ENCODE assay signal across 23 cellular contexts in the genomic region with DNA sequence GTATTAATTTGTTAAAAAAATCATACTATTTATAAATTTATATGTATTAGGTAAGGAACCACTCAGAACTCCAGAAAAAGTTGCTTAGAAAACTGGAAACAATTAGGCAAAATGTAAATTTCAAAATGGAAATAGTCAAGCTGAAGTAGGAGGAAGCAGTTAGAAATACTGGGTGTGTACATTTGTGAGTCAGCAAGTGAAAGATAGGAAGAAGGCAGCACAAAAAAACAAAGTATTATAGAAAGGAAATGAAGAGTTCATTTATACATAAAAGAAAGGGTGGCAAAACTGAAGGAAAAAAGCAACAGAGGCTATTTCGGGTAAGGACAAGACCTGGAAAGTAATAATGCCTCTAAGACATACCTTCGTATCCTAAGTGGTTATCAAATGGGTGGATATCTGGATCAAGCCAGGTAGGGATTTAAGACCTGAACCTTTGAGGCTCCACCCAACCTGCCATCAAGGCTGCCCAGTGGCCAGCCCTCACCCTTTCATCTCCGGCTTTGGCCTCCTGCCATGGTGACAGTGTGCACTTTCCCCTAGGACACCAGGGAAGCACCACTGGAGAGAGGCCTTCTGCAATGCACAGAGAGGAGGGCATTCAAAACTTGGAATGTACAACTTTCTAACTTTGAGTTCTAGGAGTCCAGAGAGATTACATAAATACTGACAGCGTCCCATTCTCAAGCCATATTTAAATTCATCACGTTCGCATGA. TPM values are rescaled to one million over a fixed set of nuclear protein-coding genes. Genes with fewer than 3 reads are reported as not detected.
DNase-seq lines count a peak whose midpoint lies in the region; ATAC-seq, FAIRE-seq and TF ChIP-seq lines count a peak whose summit lies in the region.
"Had no signal": no experiment of that assay in that cellular context is flagged by ENCODE, and none has a peak within 500 bp of the region (broad histone marks: within the 10 kb centered on the region; RNA-seq: fewer than 3 reads in every experiment).

A gene with protein sequence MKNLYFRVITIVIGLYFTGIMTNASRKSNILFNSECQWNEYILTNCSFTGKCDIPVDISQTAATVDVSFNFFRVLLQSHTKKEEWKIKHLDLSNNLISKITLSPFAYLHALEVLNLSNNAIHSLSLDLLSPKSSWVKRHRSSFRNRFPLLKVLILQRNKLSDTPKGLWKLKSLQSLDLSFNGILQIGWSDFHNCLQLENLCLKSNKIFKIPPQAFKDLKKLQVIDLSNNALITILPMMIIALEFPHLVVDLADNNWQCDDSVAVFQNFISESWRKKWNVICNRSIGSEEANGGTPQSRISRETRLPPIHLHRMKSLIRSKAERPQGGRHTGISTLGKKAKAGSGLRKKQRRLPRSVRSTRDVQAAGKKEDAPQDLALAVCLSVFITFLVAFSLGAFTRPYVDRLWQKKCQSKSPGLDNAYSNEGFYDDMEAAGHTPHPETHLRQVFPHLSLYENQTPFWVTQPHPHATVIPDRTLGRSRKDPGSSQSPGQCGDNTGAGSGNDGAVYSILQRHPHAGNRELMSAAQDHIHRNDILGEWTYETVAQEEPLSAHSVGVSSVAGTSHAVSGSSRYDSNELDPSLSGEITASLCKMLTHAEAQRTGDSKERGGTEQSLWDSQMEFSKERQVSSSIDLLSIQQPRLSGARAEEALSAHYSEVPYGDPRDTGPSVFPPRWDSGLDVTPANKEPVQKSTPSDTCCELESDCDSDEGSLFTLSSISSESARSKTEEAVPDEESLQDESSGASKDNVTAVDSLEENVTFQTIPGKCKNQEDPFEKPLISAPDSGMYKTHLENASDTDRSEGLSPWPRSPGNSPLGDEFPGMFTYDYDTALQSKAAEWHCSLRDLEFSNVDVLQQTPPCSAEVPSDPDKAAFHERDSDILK (minus strand): TSS at position 423 of the 717 bp plus-strand sequence. CDS start 2,750 bp downstream, outside the sequence.

- FAIRE-seq in colon (lab: Jason Lieb, UNC) (peak; percentile 31), GM12891 (lab: Jason Lieb, UNC) (no peak)
- FAIRE-seq: frontal cortex had no signal

- TF ChIP-seq CTCF in CD14-positive monocyte (IDR thresholded peaks at IDR 0.05) (no peak), HFFc6 (IDR thresholded peaks at IDR 0.05) (no peak), mucosa of descending colon (IDR thresholded peaks at IDR 0.05) (no peak)

- peaks cover 20% of the 10 kb centered on the region for H3K4me1 Mint-ChIP-seq in CD14-positive monocyte
- H3K4me1 Mint-ChIP-seq in HFFc6 (ENCODE audit: low read depth) = peaks cover 20% of the 10 kb centered on the region

- no peaks in the 10 kb centered on the region for H3K9me3 ChIP-seq in mucosa of descending colon
- H3K9me3 ChIP-seq: BLaER1 treated with 17β-estradiol and CSF1 and Interleukin-3, amounts not matched to agents 10 nM and 100 nM; body of pancreas; spleen had no signal

- no peaks in the 10 kb centered on the region for H3K36me3 ChIP-seq in mucosa of descending colon (ENCODE audit: low read depth)

- no peaks in the 10 kb centered on the region for H3K9me3 Mint-ChIP-seq in CD14-positive monocyte
- H3K9me3 Mint-ChIP-seq in HFFc6 = no peaks in the 10 kb centered on the region
- H3K9me3 Mint-ChIP-seq: GM23338; IgD-negative memory B cell; stimulated activated naive CD8-positive, alpha-beta T cell treated with anti-CD3 and anti-CD28 coated beads, Interleukin-15, Interleukin-2, amounts not matched to agents 100 ng/mL and 50 ng/mL, for 24 hours had no signal

- no peak for DNase-seq in CD14-positive monocyte (ENCODE audit: low spot score)
- DNase-seq in HFFc6 = no peak
- DNase-seq in mucosa of descending colon = peak; percentile 87 to 88 (median 88)
- DNase-seq in GM12891 (ENCODE audit: insufficient read length, low spot score) = no peak
- no peak for DNase-seq in NCI-H1105 (lab: John Stamatoyannopoulos, UW)
- no peak for DNase-seq in HUDEP-2 (lab: John Stamatoyannopoulos, UW; ENCODE audit: unreplicated experiment in 76 of 76)
- DNase-seq: activated CD8-positive, alpha-beta memory T cell treated with anti-CD3 and anti-CD28 coated beads for 24 hours; activated effector memory CD4-positive, alpha-beta T cell treated with anti-CD3 and anti-CD28 coated beads, Interleukin-2, amount 50 U/mL, for 16 hours; effector CD8-positive, alpha-beta T cell; NCI-H1105 treated with DMSO at 0.1 percent for 48 hours; NCI-H2171 treated with DMSO at 0.1 percent for 48 hours; NK-92 treated with Interleukin-12 subunit alpha and Interleukin-12 subunit beta, amount 100 ng/mL, for 24 hours; spleen had no signal

- no peaks in the 10 kb centered on the region for H3K36me3 Mint-ChIP-seq in CD14-positive monocyte
- H3K36me3 Mint-ChIP-seq in HFFc6 (ENCODE audit: low read depth) = peaks cover 9% of the 10 kb centered on the region
- H3K36me3 Mint-ChIP-seq: IgD-negative memory B cell had no signal

- peaks cover 10% of the 10 kb centered on the region for H3K4me1 ChIP-seq in mucosa of descending colon (ENCODE audit: low read depth)
- H3K4me1 ChIP-seq: parathyroid adenoma, spleen had no signal

- intact Hi-C loops in CD14-positive monocyte (cut with micrococcal nuclease) = loop anchor here in 1 of 2 donors (5.0 kb wide), 1 partner anchor 133 kb away; no protein-coding TSS in a partner anchor
- intact Hi-C loops in mucosa of descending colon (cut with DNase I, micrococcal nuclease) = loop anchor here in 1 of 2 donors (5.0 kb wide), 2 partner anchors 113 to 178 kb away; partner anchors contain the start of gene DCUN1D4

- peak; percentile 95 for ATAC-seq in mucosa of descending colon
- no peak for ATAC-seq in HG02973 (IDR thresholded peaks at IDR 0.05; ENCODE audit: unreplicated experiment)
- ATAC-seq: body of pancreas, GM23338 had no signal

- H3K27ac Mint-ChIP-seq in CD14-positive monocyte (peak within 1 kb of the TSS; percentile 45 to 83 (median 65)), HFFc6 (peak within 1 kb of the TSS; percentile 5)
- H3K27ac Mint-ChIP-seq: GM23338; IgD-negative memory B cell; stimulated activated naive CD8-positive, alpha-beta T cell treated with anti-CD3 and anti-CD28 coated beads, Interleukin-15, Interleukin-2, amounts not matched to agents 100 ng/mL and 50 ng/mL, for 24 hours had no signal

- peak within 1 kb of the TSS; percentile 4 for H3K4me3 ChIP-seq in mucosa of descending colon
- H3K4me3 ChIP-seq: BLaER1 treated with 17β-estradiol and CSF1 and Interleukin-3, amounts not matched to agents 10 nM and 100 nM; body of pancreas; GM23338; spleen had no signal

- no peaks in the 10 kb centered on the region for H3K27me3 Mint-ChIP-seq in CD14-positive monocyte (ENCODE audit: low read depth in 3 of 3)
- H3K27me3 Mint-ChIP-seq in HFFc6 (ENCODE audit: insufficient read depth) = no peaks in the 10 kb centered on the region
- H3K27me3 Mint-ChIP-seq: IgD-negative memory B cell; stimulated activated naive CD8-positive, alpha-beta T cell treated with anti-CD3 and anti-CD28 coated beads, Interleukin-15, Interleukin-2, amounts not matched to agents 100 ng/mL and 50 ng/mL, for 24 hours had no signal

- TF ChIP-seq POLR2A in GM12891 (IDR thresholded peaks at IDR 0.05; ENCODE audit: low read depth, low read length) = no peak

- H3K4me3 Mint-ChIP-seq in CD14-positive monocyte (no peak within 1 kb of the TSS), HFFc6 (no peak within 1 kb of the TSS)
- H3K4me3 Mint-ChIP-seq: GM23338; IgD-negative memory B cell; stimulated activated naive CD8-positive, alpha-beta T cell treated with anti-CD3 and anti-CD28 coated beads, Interleukin-15, Interleukin-2, amounts not matched to agents 100 ng/mL and 50 ng/mL, for 24 hours had no signal

TF ChIP-seq in GM12891, 5 proteins besides CTCF, POLR2A, EP300 and RAD21:
- TF ChIP-seq TAF1 (IDR thresholded peaks at IDR 0.05; ENCODE audit: low read depth, low read length) (no peak), POU2F2 (IDR thresholded peaks at IDR 0.05; ENCODE audit: low read depth, low read length) (no peak), SPI1 (IDR thresholded peaks at IDR 0.05; ENCODE audit: low read depth, low read length) (no peak), PAX5 (IDR thresholded peaks at IDR 0.05; ENCODE audit: insufficient read depth, low read length, severe bottlenecking) (no peak), POLR2AphosphoS5 (IDR thresholded peaks at IDR 0.05; ENCODE audit: low read depth, low read length) (no peak)
TF ChIP-seq in GM12891: peak in this region for 0.

RNA-seq across cellular contexts. Expression of the gene that starts here (rescaled TPM):
- not detected for polyA plus RNA-seq in CD14-positive monocyte
- total RNA-seq in HFFc6 (2021; fragmentation: NEBNext Ultra II Directional; extraction: Animal tissue kit (Norgen Biotek cat#: 25700)) = under 1 TPM; 0.11 to 0.23 (median 0.14) TPM
- 10 to 100 TPM in 2 of 3 donors, 1 to 10 TPM in 1; 5.4 to 22.6 (median 14.0) TPM for total RNA-seq in mucosa of descending colon
- not detected for polyA plus RNA-seq in GM12891 (2012; ENCODE audit: low read depth, missing spikeins)
- total RNA-seq: SK-MEL-5 had no signal
- polyA plus RNA-seq: GM23338 had no signal

Comparison
In these comparisons a context has a peak if more than half of its experiments do, and no peak if none do; other contexts are left out.
1. RNA of the gene that starts here (total RNA-seq): 5.4 to 22.6 TPM in mucosa of descending colon; 0.11 to 0.23 TPM in HFFc6; every median in the first group is over 4 times any median in the second.
2. DNase-seq: peak in mucosa of descending colon (3 of 3); none in CD14-positive monocyte (single experiment), HFFc6 (single experiment), GM12891 (single experiment), NCI-H1105 (single experiment) and HUDEP-2 (0 of 76).